In the genomic region with DNA sequence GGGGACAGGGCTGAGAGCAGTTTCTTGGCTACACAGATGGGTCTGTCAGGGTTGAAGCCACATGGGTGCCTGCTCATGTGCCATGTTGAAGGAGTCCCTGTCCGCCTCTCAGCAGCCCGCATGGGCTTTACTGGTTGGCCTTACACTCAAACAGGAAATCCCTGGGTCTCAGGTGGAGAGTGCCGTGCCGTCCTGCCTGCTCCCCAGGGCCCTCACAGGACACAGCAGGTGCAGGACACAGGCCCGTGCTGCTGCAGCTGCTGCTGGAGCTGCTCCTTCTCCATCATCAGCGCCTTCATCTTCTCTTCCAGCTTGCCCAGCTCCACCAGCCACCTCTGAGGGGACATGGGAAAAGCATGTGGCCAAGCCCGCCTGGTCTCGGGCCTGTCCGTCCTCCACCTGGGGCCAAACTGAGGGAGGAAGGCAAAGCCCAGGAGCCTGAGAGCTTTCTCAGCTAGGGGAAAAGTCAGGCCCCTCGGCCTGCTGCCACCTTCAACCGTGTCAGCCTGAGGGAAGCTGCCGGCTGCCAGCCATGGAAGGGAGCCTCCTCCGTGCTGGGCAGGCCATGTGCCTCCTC, we compare ENCODE assay signal across 25 cellular contexts. TPM values are rescaled to one million over a fixed set of nuclear protein-coding genes. Genes with fewer than 3 reads are reported as not detected.
DNase-seq lines count a peak whose midpoint lies in the region; ATAC-seq and TF ChIP-seq lines count a peak whose summit lies in the region.
"Had no signal": no experiment of that assay in that cellular context is flagged by ENCODE, and none has a peak within 500 bp of the region (broad histone marks: within the 10 kb centered on the region; RNA-seq: fewer than 3 reads in every experiment).

No MANE protein-coding gene starts in this region.

- no peak overlapping the region for H3K4me3 Mint-ChIP-seq in T-helper 1 cell treated with Interleukin-12 subunit alpha and Interleukin-12 subunit beta and Interleukin-4 antibody, amounts not matched to agents 30 μg/mL and 1 μg/mL, for 36 hours
- H3K4me3 Mint-ChIP-seq in activated naive CD8-positive, alpha-beta T cell treated with anti-CD3 and anti-CD28 coated beads, Interleukin-2, amount 50 U/mL, for 24 hours, result no peak overlapping the region
- H3K4me3 Mint-ChIP-seq in nephron progenitor cell (no peak overlapping the region), osteocyte (ENCODE audit: unreplicated experiment) (no peak overlapping the region)
- H3K4me3 Mint-ChIP-seq: activated CD8-positive, alpha-beta T cell treated with anti-CD3 and anti-CD28 coated beads, Interleukin-2, amount 10 ng/mL, durations not matched to agents 7 days and 5 days; brain; mesothelial cell of epicardium; nephron had no signal

- H3K36me3 Mint-ChIP-seq in T-helper 1 cell treated with Interleukin-12 subunit alpha and Interleukin-12 subunit beta and Interleukin-4 antibody, amounts not matched to agents 30 μg/mL and 1 μg/mL, for 36 hours (ENCODE audit: low read depth), result peaks cover 20% of the 10 kb centered on the region
- peaks cover 50% of the 10 kb centered on the region for H3K36me3 Mint-ChIP-seq in activated naive CD8-positive, alpha-beta T cell treated with anti-CD3 and anti-CD28 coated beads, Interleukin-2, amount 50 U/mL, for 24 hours (ENCODE audit: low read depth)
- H3K36me3 Mint-ChIP-seq in nephron progenitor cell (ENCODE audit: low read depth), result peaks cover 44% of the 10 kb centered on the region
- H3K36me3 Mint-ChIP-seq in osteocyte (ENCODE audit: unreplicated experiment), result peaks cover 8% of the 10 kb centered on the region

- no peaks in the 10 kb centered on the region for H3K4me1 ChIP-seq in HEK293 (ENCODE audit: control insufficient read depth, insufficient read depth, low read length)
- H3K4me1 ChIP-seq: parathyroid adenoma had no signal

- DNase-seq in T-helper 1 cell (no peak), nephron progenitor cell (no peak), HCEC 1CT (no peak), KBM-7 (no peak), osteocyte (ENCODE audit: extremely low spot score, unreplicated experiment) (no peak)
- DNase-seq in activated naive CD8-positive, alpha-beta T cell treated with anti-CD3 and anti-CD28 coated beads, Interleukin-2, amount 50 U/mL, for 24 hours, result no peak
- DNase-seq: activated CD8-positive, alpha-beta T cell treated with anti-CD3 and anti-CD28 coated beads, Interleukin-2, amount 10 ng/mL, durations not matched to agents 7 days and 5 days; activated effector memory CD4-positive, alpha-beta T cell treated with Interleukin-2 at 50 U/mL for 16 hours; DND-41; left ventricle myocardium inferior; NCI-H1105 treated with DMSO at 0.1 percent for 48 hours; NCI-H1930; NCI-H524 treated with DMSO at 0.1 percent for 48 hours; PC-3; Right ventricle myocardium superior; small intestine; stimulated activated CD8-positive, alpha-beta memory T cell treated with anti-CD3 and anti-CD28 coated beads, Interleukin-4, amount 100 ng/mL, for 48 hours; trophoblast cell had no signal

- H3K4me1 Mint-ChIP-seq in T-helper 1 cell treated with Interleukin-12 subunit alpha and Interleukin-12 subunit beta and Interleukin-4 antibody, amounts not matched to agents 30 μg/mL and 1 μg/mL, for 36 hours (ENCODE audit: low read depth), result peaks cover 4% of the 10 kb centered on the region
- H3K4me1 Mint-ChIP-seq in activated naive CD8-positive, alpha-beta T cell treated with anti-CD3 and anti-CD28 coated beads, Interleukin-2, amount 50 U/mL, for 24 hours, result peaks cover 12% of the 10 kb centered on the region
- H3K4me1 Mint-ChIP-seq in nephron progenitor cell (peaks cover 15% of the 10 kb centered on the region), osteocyte (ENCODE audit: unreplicated experiment) (peaks cover 6% of the 10 kb centered on the region)
- H3K4me1 Mint-ChIP-seq: brain, mesothelial cell of epicardium, nephron had no signal

- ATAC-seq in activated naive CD8-positive, alpha-beta T cell treated with anti-CD3 and anti-CD28 coated beads, Interleukin-2, amount 50 U/mL, for 24 hours, result no peak
- ATAC-seq: activated CD8-positive, alpha-beta T cell treated with anti-CD3 and anti-CD28 coated beads, Interleukin-2, amount 10 ng/mL, durations not matched to agents 7 days and 5 days; PC-3 had no signal

- CTCF ChIA-PET in HEK293 (lab: Yijun Ruan, JAX), result interaction anchor here (1.1 to 1.8 kb wide), 2 partner anchors 12 to 15 kb away, joined by 3 to 6 read pairs; no protein-coding TSS in a partner anchor

- POLR2A ChIA-PET in HEK293 (lab: Yijun Ruan, JAX), result interaction anchor here (1.0 kb wide), 1 partner anchor 37 kb away, joined by 3 read pairs; the partner anchor contains the start of gene CTPS1

- no peak overlapping the region for H3K4me3 ChIP-seq in HEK293 (ENCODE audit: low read depth, low read length)
- H3K4me3 ChIP-seq: left ventricle myocardium inferior had no signal

- no peaks in the 10 kb centered on the region for H3K9me3 Mint-ChIP-seq in T-helper 1 cell treated with Interleukin-12 subunit alpha and Interleukin-12 subunit beta and Interleukin-4 antibody, amounts not matched to agents 30 μg/mL and 1 μg/mL, for 36 hours
- no peaks in the 10 kb centered on the region for H3K9me3 Mint-ChIP-seq in activated naive CD8-positive, alpha-beta T cell treated with anti-CD3 and anti-CD28 coated beads, Interleukin-2, amount 50 U/mL, for 24 hours
- H3K9me3 Mint-ChIP-seq in nephron progenitor cell (no peaks in the 10 kb centered on the region), osteocyte (ENCODE audit: unreplicated experiment) (no peaks in the 10 kb centered on the region)
- H3K9me3 Mint-ChIP-seq: brain, mesothelial cell of epicardium, nephron had no signal

- in situ Hi-C loops in KBM-7 (cut with MboI; ENCODE audit: low pct_unique_long_range_greater_than_20kb, low sequenced_read_pairs), result no loop called here

- no peaks in the 10 kb centered on the region for H3K27me3 Mint-ChIP-seq in T-helper 1 cell treated with Interleukin-12 subunit alpha and Interleukin-12 subunit beta and Interleukin-4 antibody, amounts not matched to agents 30 μg/mL and 1 μg/mL, for 36 hours (ENCODE audit: low read depth)
- no peaks in the 10 kb centered on the region for H3K27me3 Mint-ChIP-seq in activated naive CD8-positive, alpha-beta T cell treated with anti-CD3 and anti-CD28 coated beads, Interleukin-2, amount 50 U/mL, for 24 hours
- H3K27me3 Mint-ChIP-seq in nephron progenitor cell (ENCODE audit: low read depth, poor library complexity) (peaks cover 7% of the 10 kb centered on the region), osteocyte (ENCODE audit: unreplicated experiment) (no peaks in the 10 kb centered on the region)
- H3K27me3 Mint-ChIP-seq: brain had no signal

- TF ChIP-seq CTCF in HEK293 (tag by site-specific recombination; IDR thresholded peaks at IDR 0.05) (no peak), nephron progenitor cell (IDR thresholded peaks at IDR 0.05) (no peak), osteocyte (IDR thresholded peaks at IDR 0.05) (no peak)

- no peaks in the 10 kb centered on the region for H3K9me3 ChIP-seq in HEK293 (ENCODE audit: control insufficient read depth, insufficient read depth, low read depth, low read length)
- H3K9me3 ChIP-seq: left ventricle myocardium inferior had no signal

- H3K27ac ChIP-seq in HEK293 (ENCODE audit: extremely low read depth, low read depth, low read length), result no peak overlapping the region
- H3K27ac ChIP-seq: left ventricle myocardium inferior, parathyroid adenoma had no signal

- H3K27ac Mint-ChIP-seq in T-helper 1 cell treated with Interleukin-12 subunit alpha and Interleukin-12 subunit beta and Interleukin-4 antibody, amounts not matched to agents 30 μg/mL and 1 μg/mL, for 36 hours, result peak overlapping the region; percentile 31
- H3K27ac Mint-ChIP-seq in activated naive CD8-positive, alpha-beta T cell treated with anti-CD3 and anti-CD28 coated beads, Interleukin-2, amount 50 U/mL, for 24 hours, result peak overlapping the region; percentile 23
- peak overlapping the region; percentile 59 for H3K27ac Mint-ChIP-seq in nephron progenitor cell
- H3K27ac Mint-ChIP-seq in osteocyte (ENCODE audit: unreplicated experiment), result no peak overlapping the region
- H3K27ac Mint-ChIP-seq: nephron had no signal

- H3K36me3 ChIP-seq in HEK293 (ENCODE audit: control insufficient read depth in 2 of 2, insufficient read depth in 1 of 2, low read length in 2 of 2), result peaks cover 16 to 94% of the 10 kb centered on the region in 2 experiments

TF ChIP-seq in HEK293, 187 proteins besides CTCF, POLR2A, EP300 and RAD21 (continues in another document):
- peak; percentile 41; the same call in 1 of the 2 replicates for TF ChIP-seq ZNF600 (tag by site-specific recombination; IDR thresholded peaks at IDR 0.05)
- TF ChIP-seq, protein P1, sequence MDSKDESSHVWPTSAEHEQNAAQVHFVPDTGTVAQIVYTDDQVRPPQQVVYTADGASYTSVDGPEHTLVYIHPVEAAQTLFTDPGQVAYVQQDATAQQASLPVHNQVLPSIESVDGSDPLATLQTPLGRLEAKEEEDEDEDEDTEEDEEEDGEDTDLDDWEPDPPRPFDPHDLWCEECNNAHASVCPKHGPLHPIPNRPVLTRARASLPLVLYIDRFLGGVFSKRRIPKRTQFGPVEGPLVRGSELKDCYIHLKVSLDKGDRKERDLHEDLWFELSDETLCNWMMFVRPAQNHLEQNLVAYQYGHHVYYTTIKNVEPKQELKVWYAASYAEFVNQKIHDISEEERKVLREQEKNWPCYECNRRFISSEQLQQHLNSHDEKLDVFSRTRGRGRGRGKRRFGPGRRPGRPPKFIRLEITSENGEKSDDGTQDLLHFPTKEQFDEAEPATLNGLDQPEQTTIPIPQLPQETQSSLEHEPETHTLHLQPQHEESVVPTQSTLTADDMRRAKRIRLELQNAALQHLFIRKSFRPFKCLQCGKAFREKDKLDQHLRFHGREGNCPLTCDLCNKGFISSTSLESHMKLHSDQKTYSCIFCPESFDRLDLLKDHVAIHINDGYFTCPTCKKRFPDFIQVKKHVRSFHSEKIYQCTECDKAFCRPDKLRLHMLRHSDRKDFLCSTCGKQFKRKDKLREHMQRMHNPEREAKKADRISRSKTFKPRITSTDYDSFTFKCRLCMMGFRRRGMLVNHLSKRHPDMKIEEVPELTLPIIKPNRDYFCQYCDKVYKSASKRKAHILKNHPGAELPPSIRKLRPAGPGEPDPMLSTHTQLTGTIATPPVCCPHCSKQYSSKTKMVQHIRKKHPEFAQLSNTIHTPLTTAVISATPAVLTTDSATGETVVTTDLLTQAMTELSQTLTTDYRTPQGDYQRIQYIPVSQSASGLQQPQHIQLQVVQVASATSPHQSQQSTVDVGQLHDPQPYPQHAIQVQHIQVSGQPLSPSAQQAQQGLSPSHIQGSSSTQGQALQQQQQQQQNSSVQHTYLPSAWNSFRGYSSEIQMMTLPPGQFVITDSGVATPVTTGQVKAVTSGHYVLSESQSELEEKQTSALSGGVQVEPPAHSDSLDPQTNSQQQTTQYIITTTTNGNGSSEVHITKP (tag by site-specific recombination; IDR thresholded peaks at IDR 0.05), result no peak
- TF ChIP-seq ZNF658 (tag by site-specific recombination; IDR thresholded peaks at IDR 0.05), result no peak
- no peak for TF ChIP-seq ZNF660 (tag by site-specific recombination; IDR thresholded peaks at IDR 0.05)
- no peak for TF ChIP-seq SETDB1 (IDR thresholded peaks at IDR 0.05; ENCODE audit: insufficient read length, low read length)

RNA-seq across cellular contexts. Expression of gene SLFNL1, which starts 5.5 kb away (rescaled TPM):
- 0.29 and 0.30 TPM in 2 replicates for total RNA-seq in osteocyte
- total RNA-seq: H4 had no signal

RNA-seq across cellular contexts. Expression of gene CTPS1, which starts 36.5 kb away (rescaled TPM):
- total RNA-seq in osteocyte, result 25.6 and 27.7 TPM in 2 replicates
